Comparison of ENCODE assay signal across 32 cellular contexts in genomic region chr7:47142169-47142866, GRCh38.
"Had no signal": no experiment of that assay in that cellular context is flagged by ENCODE, and none has a peak within 500 bp of the region (broad histone marks: within the 10 kb centered on the region; RNA-seq: fewer than 3 reads in every experiment).

No MANE protein-coding gene starts in this region.

- H3K36me3 ChIP-seq: pancreas, sigmoid colon, stomach, thyroid gland, upper lobe of left lung, WERI-Rb-1 had no signal

- H3K27ac Mint-ChIP-seq: activated CD4-positive, alpha-beta memory T cell treated with anti-CD3 and anti-CD28 coated beads, Interleukin-2, amount 10 ng/mL, durations not matched to agents 7 days and 5 days; activated naive CD4-positive, alpha-beta T cell treated with anti-CD3 and anti-CD28 coated beads, Interleukin-2, amount 10 ng/mL, durations not matched to agents 7 days and 5 days; activated naive CD8-positive, alpha-beta T cell treated with anti-CD3 and anti-CD28 coated beads, Interleukin-2, amount 10 ng/mL, durations not matched to agents 7 days and 5 days; activated T-cell treated with anti-CD3 and anti-CD28 coated beads, Interleukin-2, amount 50 U/mL, for 24 hours; effector memory CD8-positive, alpha-beta T cell; naive thymus-derived CD8-positive, alpha-beta T cell; stimulated activated naive B cell treated with anti-CD40 and anti-IgM and Interleukin-4, amounts not matched to agents 10 μg/mL and 1 μg/mL and 100 μg/mL, for 72 hours; T-helper 17 cell had no signal

- H3K4me3 ChIP-seq: pancreas, psoas muscle, sigmoid colon, smooth muscle cell, stomach, thyroid gland, upper lobe of left lung had no signal

- ATAC-seq: activated CD4-positive, CD25-positive, alpha-beta regulatory T cell treated with anti-CD3 and anti-CD28 coated beads, Interleukin-2, amount 50 U/mL, for 24 hours; effector memory CD8-positive, alpha-beta T cell; esophagus mucosa; left colon; naive thymus-derived CD8-positive, alpha-beta T cell; pancreas; psoas muscle; stimulated activated naive B cell treated with anti-CD40 and anti-IgM and Interleukin-4, amounts not matched to agents 10 μg/mL and 1 μg/mL and 100 μg/mL, for 72 hours; T-helper 17 cell had no signal

- H3K9me3 ChIP-seq: pancreas, psoas muscle, sigmoid colon, stomach, thyroid gland, upper lobe of left lung had no signal

- H3K9me3 Mint-ChIP-seq: activated CD4-positive, alpha-beta memory T cell treated with anti-CD3 and anti-CD28 coated beads, Interleukin-2, amount 10 ng/mL, durations not matched to agents 7 days and 5 days; activated naive CD4-positive, alpha-beta T cell treated with anti-CD3 and anti-CD28 coated beads, Interleukin-2, amount 10 ng/mL, durations not matched to agents 7 days and 5 days; activated naive CD8-positive, alpha-beta T cell treated with anti-CD3 and anti-CD28 coated beads, Interleukin-2, amount 10 ng/mL, durations not matched to agents 7 days and 5 days; activated T-cell treated with anti-CD3 and anti-CD28 coated beads, Interleukin-2, amount 50 U/mL, for 24 hours; stimulated activated naive B cell treated with anti-CD40 and anti-IgM and Interleukin-4, amounts not matched to agents 10 μg/mL and 1 μg/mL and 100 μg/mL, for 72 hours had no signal

- H3K36me3 Mint-ChIP-seq: activated naive CD4-positive, alpha-beta T cell treated with anti-CD3 and anti-CD28 coated beads, Interleukin-2, amount 10 ng/mL, durations not matched to agents 7 days and 5 days; activated naive CD8-positive, alpha-beta T cell treated with anti-CD3 and anti-CD28 coated beads, Interleukin-2, amount 10 ng/mL, durations not matched to agents 7 days and 5 days; naive thymus-derived CD8-positive, alpha-beta T cell; stimulated activated naive B cell treated with anti-CD40 and anti-IgM and Interleukin-4, amounts not matched to agents 10 μg/mL and 1 μg/mL and 100 μg/mL, for 72 hours had no signal

- H3K4me3 Mint-ChIP-seq: activated CD4-positive, alpha-beta memory T cell treated with anti-CD3 and anti-CD28 coated beads, Interleukin-2, amount 10 ng/mL, durations not matched to agents 7 days and 5 days; activated naive CD4-positive, alpha-beta T cell treated with anti-CD3 and anti-CD28 coated beads, Interleukin-2, amount 10 ng/mL, durations not matched to agents 7 days and 5 days; activated naive CD8-positive, alpha-beta T cell treated with anti-CD3 and anti-CD28 coated beads, Interleukin-2, amount 10 ng/mL, durations not matched to agents 7 days and 5 days; activated T-cell treated with anti-CD3 and anti-CD28 coated beads, Interleukin-2, amount 50 U/mL, for 24 hours; effector memory CD8-positive, alpha-beta T cell; naive thymus-derived CD8-positive, alpha-beta T cell; neural crest cell; stimulated activated naive B cell treated with anti-CD40 and anti-IgM and Interleukin-4, amounts not matched to agents 10 μg/mL and 1 μg/mL and 100 μg/mL, for 72 hours; T-helper 17 cell had no signal

- H3K27ac ChIP-seq: pancreas, psoas muscle, sigmoid colon, stomach, thyroid gland, upper lobe of left lung, WERI-Rb-1 had no signal

- H3K4me2 ChIP-seq: smooth muscle cell had no signal

- DNase-seq: activated CD4-positive, alpha-beta memory T cell treated with anti-CD3 and anti-CD28 coated beads, Interleukin-2, amount 10 ng/mL, durations not matched to agents 7 days and 5 days; activated CD4-positive, alpha-beta T cell treated with anti-CD3 and anti-CD28 coated beads for 48 hours; activated CD8-positive, alpha-beta memory T cell treated with anti-CD3 and anti-CD28 coated beads, Interleukin-2, amount 50 U/mL, for 48 hours; activated gamma-delta T cell; activated naive CD4-positive, alpha-beta T cell treated with anti-CD3 and anti-CD28 coated beads, Interleukin-2, amount 10 ng/mL, durations not matched to agents 7 days and 5 days; activated naive CD8-positive, alpha-beta T cell treated with anti-CD3 and anti-CD28 coated beads, Interleukin-2, amount 10 ng/mL, durations not matched to agents 7 days and 5 days; activated T-cell treated with anti-CD3 and anti-CD28 coated beads, Interleukin-2, amount 50 U/mL, for 24 hours; amniotic stem cell; caudate nucleus; cortex of kidney; effector memory CD8-positive, alpha-beta T cell; kidney; left colon; naive thymus-derived CD8-positive, alpha-beta T cell; nucleus accumbens; pancreas; psoas muscle; sigmoid colon; stimulated activated CD4-positive, alpha-beta T cell treated with anti-CD3 and anti-CD28 coated beads, Interleukin-1b, Interleukin-23, amount 100 ng/mL, for 48 hours; stimulated activated CD4-positive, alpha-beta T cell treated with anti-CD3 and anti-CD28 coated beads, Interleukin-4, amount 100 ng/mL, for 4 hours; stimulated activated CD8-positive, alpha-beta memory T cell treated with anti-CD3 and anti-CD28 coated beads, Interleukin-4, amount 100 ng/mL, for 48 hours; stimulated activated naive B cell treated with anti-CD40 and anti-IgM and Interleukin-4, amounts not matched to agents 10 μg/mL and 1 μg/mL and 100 μg/mL, for 72 hours; stomach; T-helper 17 cell; T1000; thyroid gland; upper lobe of left lung; WERI-Rb-1 had no signal

- H3K27me3 ChIP-seq: pancreas, sigmoid colon, stomach, thyroid gland, upper lobe of left lung had no signal

- H3K4me1 ChIP-seq: psoas muscle, thyroid gland had no signal

- H3K27me3 Mint-ChIP-seq: activated CD4-positive, alpha-beta memory T cell treated with anti-CD3 and anti-CD28 coated beads, Interleukin-2, amount 10 ng/mL, durations not matched to agents 7 days and 5 days; activated naive CD4-positive, alpha-beta T cell treated with anti-CD3 and anti-CD28 coated beads, Interleukin-2, amount 10 ng/mL, durations not matched to agents 7 days and 5 days; effector memory CD8-positive, alpha-beta T cell; T-helper 17 cell had no signal

- H3K4me1 Mint-ChIP-seq: activated CD4-positive, alpha-beta memory T cell treated with anti-CD3 and anti-CD28 coated beads, Interleukin-2, amount 10 ng/mL, durations not matched to agents 7 days and 5 days; activated naive CD4-positive, alpha-beta T cell treated with anti-CD3 and anti-CD28 coated beads, Interleukin-2, amount 10 ng/mL, durations not matched to agents 7 days and 5 days; activated naive CD8-positive, alpha-beta T cell treated with anti-CD3 and anti-CD28 coated beads, Interleukin-2, amount 10 ng/mL, durations not matched to agents 7 days and 5 days; naive thymus-derived CD8-positive, alpha-beta T cell; neural crest cell; T-helper 17 cell had no signal
